In the genomic region with DNA sequence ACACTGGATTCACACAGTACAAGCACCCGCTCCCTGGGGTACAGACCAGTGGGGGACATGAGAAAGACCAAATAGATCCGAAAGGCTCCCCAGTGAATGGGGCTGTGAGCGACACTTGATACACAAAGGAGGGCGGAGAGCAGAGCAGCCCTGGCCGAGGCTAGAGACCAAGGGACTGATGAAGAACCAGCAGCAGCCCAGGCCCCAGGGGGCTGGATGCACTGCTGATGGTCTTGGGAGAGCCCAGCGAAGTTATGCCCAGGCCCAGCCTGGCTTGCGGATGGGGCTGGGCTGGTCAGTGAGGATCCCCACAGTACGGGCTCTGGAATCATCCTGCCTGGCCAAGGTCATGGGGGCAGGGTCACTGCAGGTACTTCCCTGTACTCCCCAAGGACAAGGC, we compare ENCODE assay signal across 12 cellular contexts. TPM values are rescaled to one million over a fixed set of nuclear protein-coding genes. Genes with fewer than 3 reads are reported as not detected.
DNase-seq lines count a peak whose midpoint lies in the region; ATAC-seq and TF ChIP-seq lines count a peak whose summit lies in the region.
"Had no signal": no experiment of that assay in that cellular context is flagged by ENCODE, and none has a peak within 500 bp of the region (broad histone marks: within the 10 kb centered on the region; RNA-seq: fewer than 3 reads in every experiment).

No MANE protein-coding gene starts in this region.

- ATAC-seq in activated CD8-positive, alpha-beta memory T cell treated with anti-CD3 and anti-CD28 coated beads, Interleukin-2, amount 10 ng/mL, durations not matched to agents 7 days and 5 days: no peak
- no peak for ATAC-seq in activated naive CD8-positive, alpha-beta T cell treated with anti-CD3 and anti-CD28 coated beads, Interleukin-2, amount 10 ng/mL, durations not matched to agents 7 days and 5 days (ENCODE audit: low read depth)

- H3K4me3 ChIP-seq in right atrium auricular region (no peak overlapping the region), subcutaneous abdominal adipose tissue (ENCODE audit: low read depth in 1 of 5, low read length in 5 of 5) (no peak overlapping the region), BE2C (ENCODE audit: low read depth, low read length) (no peak overlapping the region)

- H3K9ac ChIP-seq in subcutaneous abdominal adipose tissue (ENCODE audit: low read length in 5 of 5): no peak overlapping the region

- no peaks in the 10 kb centered on the region for H3K9me3 Mint-ChIP-seq in activated CD8-positive, alpha-beta memory T cell treated with anti-CD3 and anti-CD28 coated beads, Interleukin-2, amount 10 ng/mL, durations not matched to agents 7 days and 5 days (ENCODE audit: low read depth)
- H3K9me3 Mint-ChIP-seq in activated naive CD8-positive, alpha-beta T cell treated with anti-CD3 and anti-CD28 coated beads, Interleukin-2, amount 10 ng/mL, durations not matched to agents 7 days and 5 days: no peaks in the 10 kb centered on the region

- peak overlapping the region; percentile 66 for H3K27ac Mint-ChIP-seq in activated CD8-positive, alpha-beta memory T cell treated with anti-CD3 and anti-CD28 coated beads, Interleukin-2, amount 10 ng/mL, durations not matched to agents 7 days and 5 days
- H3K27ac Mint-ChIP-seq in activated naive CD8-positive, alpha-beta T cell treated with anti-CD3 and anti-CD28 coated beads, Interleukin-2, amount 10 ng/mL, durations not matched to agents 7 days and 5 days: peak overlapping the region; percentile 74

- H3K9me3 ChIP-seq in right atrium auricular region (no peaks in the 10 kb centered on the region), subcutaneous abdominal adipose tissue (ENCODE audit: control insufficient read depth in 5 of 5, low read length in 5 of 5) (no peaks in the 10 kb centered on the region), BE2C (no peaks in the 10 kb centered on the region)

- H3K4me1 Mint-ChIP-seq in activated CD8-positive, alpha-beta memory T cell treated with anti-CD3 and anti-CD28 coated beads, Interleukin-2, amount 10 ng/mL, durations not matched to agents 7 days and 5 days: peaks cover 32% of the 10 kb centered on the region
- H3K4me1 Mint-ChIP-seq in activated naive CD8-positive, alpha-beta T cell treated with anti-CD3 and anti-CD28 coated beads, Interleukin-2, amount 10 ng/mL, durations not matched to agents 7 days and 5 days: peaks cover 29% of the 10 kb centered on the region

- no peak for DNase-seq in activated CD8-positive, alpha-beta memory T cell treated with anti-CD3 and anti-CD28 coated beads, Interleukin-2, amount 10 ng/mL, durations not matched to agents 7 days and 5 days
- no peak for DNase-seq in activated CD8-positive, alpha-beta memory T cell treated with anti-CD3 and anti-CD28 coated beads for 24 hours
- DNase-seq in activated naive CD8-positive, alpha-beta T cell treated with anti-CD3 and anti-CD28 coated beads, Interleukin-2, amount 10 ng/mL, durations not matched to agents 7 days and 5 days: no peak
- DNase-seq in right atrium auricular region (ENCODE audit: low spot score): no peak
- no peak for DNase-seq in BE2C
- no peak for DNase-seq in cortex of kidney (lab: John Stamatoyannopoulos, UW)
- DNase-seq in COLO829 (ENCODE audit: low spot score): no peak
- DNase-seq: erythroblast, NCI-H2171 treated with DMSO at 0.1 percent for 48 hours, SHP77 treated with DMSO at 0.1 percent for 48 hours, small intestine had no signal

- H3K27me3 ChIP-seq in right atrium auricular region (no peaks in the 10 kb centered on the region), subcutaneous abdominal adipose tissue (ENCODE audit: control insufficient read depth in 5 of 5, insufficient read depth in 4 of 5, low read length in 5 of 5) (no peaks in the 10 kb centered on the region), BE2C (no peaks in the 10 kb centered on the region)

- peaks cover 0 to 55% of the 10 kb centered on the region in 2 donors for H3K4me1 ChIP-seq in right atrium auricular region
- peaks cover 3 to 51% (median 38%) of the 10 kb centered on the region in 5 donors for H3K4me1 ChIP-seq in subcutaneous abdominal adipose tissue (ENCODE audit: control insufficient read depth in 5 of 5, insufficient read depth in 5 of 5, low read length in 5 of 5)
- no peaks in the 10 kb centered on the region for H3K4me1 ChIP-seq in BE2C

- TF ChIP-seq CTCF in right atrium auricular region (IDR thresholded peaks at IDR 0.05): no peak
- TF ChIP-seq CTCF in BE2C (IDR thresholded peaks at IDR 0.05; ENCODE audit: low read depth, low read length): no peak

- H3K27ac ChIP-seq in right atrium auricular region (peak overlapping the region; percentile 86 to 88), subcutaneous abdominal adipose tissue (ENCODE audit: low read depth, low read length) (peak overlapping the region; percentile 37)

- peaks cover 16% of the 10 kb centered on the region for H3K36me3 Mint-ChIP-seq in activated CD8-positive, alpha-beta memory T cell treated with anti-CD3 and anti-CD28 coated beads, Interleukin-2, amount 10 ng/mL, durations not matched to agents 7 days and 5 days
- H3K36me3 Mint-ChIP-seq in activated naive CD8-positive, alpha-beta T cell treated with anti-CD3 and anti-CD28 coated beads, Interleukin-2, amount 10 ng/mL, durations not matched to agents 7 days and 5 days: peaks cover 24% of the 10 kb centered on the region

- H3K36me3 ChIP-seq in right atrium auricular region: peaks cover 70% of the 10 kb centered on the region
- H3K36me3 ChIP-seq in subcutaneous abdominal adipose tissue (ENCODE audit: control insufficient read depth in 5 of 5, insufficient read depth in 5 of 5, low read length in 5 of 5): peaks cover 0 to 74% (median 69%) of the 10 kb centered on the region in 5 donors
- no peaks in the 10 kb centered on the region for H3K36me3 ChIP-seq in BE2C

- POLR2A ChIA-PET in activated naive CD8-positive, alpha-beta T cell treated with anti-CD3 and anti-CD28 coated beads, Interleukin-2, amount 10 ng/mL, durations not matched to agents 7 days and 5 days (lab: Charles Lee): no interaction called here

- no peaks in the 10 kb centered on the region for H3K27me3 Mint-ChIP-seq in activated CD8-positive, alpha-beta memory T cell treated with anti-CD3 and anti-CD28 coated beads, Interleukin-2, amount 10 ng/mL, durations not matched to agents 7 days and 5 days
- H3K27me3 Mint-ChIP-seq in activated naive CD8-positive, alpha-beta T cell treated with anti-CD3 and anti-CD28 coated beads, Interleukin-2, amount 10 ng/mL, durations not matched to agents 7 days and 5 days: no peaks in the 10 kb centered on the region

- CTCF ChIA-PET in activated CD8-positive, alpha-beta memory T cell treated with anti-CD3 and anti-CD28 coated beads, Interleukin-2, amount 10 ng/mL, durations not matched to agents 7 days and 5 days (lab: Charles Lee): no interaction called here

- H3K4me3 Mint-ChIP-seq in activated CD8-positive, alpha-beta memory T cell treated with anti-CD3 and anti-CD28 coated beads, Interleukin-2, amount 10 ng/mL, durations not matched to agents 7 days and 5 days: no peak overlapping the region
- H3K4me3 Mint-ChIP-seq in activated naive CD8-positive, alpha-beta T cell treated with anti-CD3 and anti-CD28 coated beads, Interleukin-2, amount 10 ng/mL, durations not matched to agents 7 days and 5 days: no peak overlapping the region

RNA-seq across cellular contexts. Expression of a gene that starts 23.2 kb away (rescaled TPM):
- total RNA-seq in activated CD8-positive, alpha-beta memory T cell treated with anti-CD3 and anti-CD28 coated beads, Interleukin-2, amount 10 ng/mL, durations not matched to agents 7 days and 5 days: 10 to 100 TPM; 61.9 to 68.5 TPM
- 10 to 100 TPM; 62.5 to 68.0 TPM for total RNA-seq in activated naive CD8-positive, alpha-beta T cell treated with anti-CD3 and anti-CD28 coated beads, Interleukin-2, amount 10 ng/mL, durations not matched to agents 7 days and 5 days
- total RNA-seq in right atrium auricular region: 100 to 1,000 TPM in 1 of 2 donors, 10 to 100 TPM in 1; 88.1 to 117 TPM
- 11.3 TPM for polyA plus RNA-seq in BE2C (2012; ENCODE audit: insufficient read depth, insufficient read length, low read depth)

RNA-seq across cellular contexts. Expression of a gene that starts 23.7 kb away (rescaled TPM):
- 10 to 100 TPM; 12.6 to 15.0 TPM for total RNA-seq in activated CD8-positive, alpha-beta memory T cell treated with anti-CD3 and anti-CD28 coated beads, Interleukin-2, amount 10 ng/mL, durations not matched to agents 7 days and 5 days
- 10 to 100 TPM; 18.9 to 19.0 TPM for total RNA-seq in activated naive CD8-positive, alpha-beta T cell treated with anti-CD3 and anti-CD28 coated beads, Interleukin-2, amount 10 ng/mL, durations not matched to agents 7 days and 5 days
- total RNA-seq in right atrium auricular region: 1 to 10 TPM; 6.0 to 9.6 TPM
- 52.9 TPM for polyA plus RNA-seq in BE2C (2012; ENCODE audit: insufficient read depth, insufficient read length, low read depth)

RNA-seq across cellular contexts. Expression of a gene that starts 41.8 kb away (rescaled TPM):
- not detected for total RNA-seq in activated CD8-positive, alpha-beta memory T cell treated with anti-CD3 and anti-CD28 coated beads, Interleukin-2, amount 10 ng/mL, durations not matched to agents 7 days and 5 days
- not detected for total RNA-seq in activated naive CD8-positive, alpha-beta T cell treated with anti-CD3 and anti-CD28 coated beads, Interleukin-2, amount 10 ng/mL, durations not matched to agents 7 days and 5 days
- not detected for total RNA-seq in right atrium auricular region
- not detected for polyA plus RNA-seq in BE2C (2012; ENCODE audit: insufficient read depth, insufficient read length, low read depth)

RNA-seq across cellular contexts. Expression of a gene that starts 59.8 kb away (rescaled TPM):
- 10 to 100 TPM; 64.0 to 72.9 TPM for total RNA-seq in activated CD8-positive, alpha-beta memory T cell treated with anti-CD3 and anti-CD28 coated beads, Interleukin-2, amount 10 ng/mL, durations not matched to agents 7 days and 5 days
- total RNA-seq in activated naive CD8-positive, alpha-beta T cell treated with anti-CD3 and anti-CD28 coated beads, Interleukin-2, amount 10 ng/mL, durations not matched to agents 7 days and 5 days: 10 to 100 TPM; 64.1 to 70.0 TPM
- total RNA-seq in right atrium auricular region: 10 to 100 TPM; 54.5 to 80.2 TPM
- 63.4 TPM for polyA plus RNA-seq in BE2C (2012; ENCODE audit: insufficient read depth, insufficient read length, low read depth)
